ENCODE assay signal across 8 cellular contexts in genomic region chr16:85027968-85028637, GRCh38. TPM values are rescaled to one million over a fixed set of nuclear protein-coding genes. Genes with fewer than 3 reads are reported as not detected.
A peak's percentile ranks its signal among the peaks of the same experiment; 100 is the strongest.
DNase-seq lines count a peak whose midpoint lies in the region; ATAC-seq and TF ChIP-seq lines count a peak whose summit lies in the region.

No MANE protein-coding gene starts in this region.

- POLR2A ChIA-PET in activated CD4-positive, alpha-beta memory T cell treated with anti-CD3 and anti-CD28 coated beads for 36 hours (lab: Charles Lee), result interaction anchor here (0.6 to 3.2 kb wide), 7 partner anchors 12 to 526 kb away, joined by 3 to 12 read pairs (median 4); partner anchors contain the start of gene ZDHHC7

- peak overlapping the region; percentile 81 for H3K4me3 Mint-ChIP-seq in activated CD4-positive, alpha-beta memory T cell treated with anti-CD3 and anti-CD28 coated beads for 36 hours
- peak overlapping the region; percentile 77 for H3K4me3 Mint-ChIP-seq in progenitor cell of endocrine pancreas (ENCODE audit: low read depth)

- H3K36me3 Mint-ChIP-seq in activated CD4-positive, alpha-beta memory T cell treated with anti-CD3 and anti-CD28 coated beads for 36 hours, result peaks cover 9% of the 10 kb centered on the region
- peaks cover 4% of the 10 kb centered on the region for H3K36me3 Mint-ChIP-seq in progenitor cell of endocrine pancreas (ENCODE audit: insufficient read depth)

- H3K27ac Mint-ChIP-seq in activated CD4-positive, alpha-beta memory T cell treated with anti-CD3 and anti-CD28 coated beads for 36 hours, result peak overlapping the region; percentile 93
- peak overlapping the region; percentile 91 for H3K27ac Mint-ChIP-seq in progenitor cell of endocrine pancreas

- TF ChIP-seq CTCF in fibroblast of villous mesenchyme (IDR thresholded peaks at IDR 0.05; ENCODE audit: insufficient read depth, low read depth, low read length) (peak; percentile 19), progenitor cell of endocrine pancreas (IDR thresholded peaks at IDR 0.05; ENCODE audit: unreplicated experiment) (peak; percentile 38)

- no peaks in the 10 kb centered on the region for H3K27me3 Mint-ChIP-seq in activated CD4-positive, alpha-beta memory T cell treated with anti-CD3 and anti-CD28 coated beads for 36 hours
- peaks cover 9% of the 10 kb centered on the region for H3K27me3 Mint-ChIP-seq in progenitor cell of endocrine pancreas

- peaks cover 34% of the 10 kb centered on the region for H3K4me1 Mint-ChIP-seq in activated CD4-positive, alpha-beta memory T cell treated with anti-CD3 and anti-CD28 coated beads for 36 hours (ENCODE audit: low read depth)
- peaks cover 18% of the 10 kb centered on the region for H3K4me1 Mint-ChIP-seq in progenitor cell of endocrine pancreas (ENCODE audit: low read depth)

- intact Hi-C loops in Right ventricle myocardium inferior (cut with DNase I), result no loop called here
- intact Hi-C loops in cardiac septum (cut with DNase I), result loop anchor here (2.0 kb wide), 1 partner anchor 17 kb away; the partner anchor contains the start of gene ZDHHC7
- intact Hi-C loops in activated CD4-positive, alpha-beta memory T cell treated with anti-CD3 and anti-CD28 coated beads for 36 hours (cut with micrococcal nuclease), result loop anchor here (10.0 kb wide), 2 partner anchors 373 to 513 kb away; no protein-coding TSS in a partner anchor

- H3K9me3 Mint-ChIP-seq in activated CD4-positive, alpha-beta memory T cell treated with anti-CD3 and anti-CD28 coated beads for 36 hours, result no peaks in the 10 kb centered on the region
- H3K9me3 Mint-ChIP-seq in progenitor cell of endocrine pancreas (ENCODE audit: low read depth), result no peaks in the 10 kb centered on the region

- peak overlapping the region; percentile 82 for H3K4me3 ChIP-seq in fibroblast of villous mesenchyme (ENCODE audit: low read depth, low read length)

- ATAC-seq in Right ventricle myocardium inferior (peak; percentile 9), HG03108 (IDR thresholded peaks at IDR 0.05; ENCODE audit: unreplicated experiment) (peak; percentile 6)

- CTCF ChIA-PET in activated CD4-positive, alpha-beta memory T cell treated with anti-CD3 and anti-CD28 coated beads for 36 hours (lab: Charles Lee), result interaction anchor here (0.6 to 3.6 kb wide), 7 partner anchors 11 to 275 kb away, joined by 3 to 24 read pairs (median 5); partner anchors contain the start of gene ZDHHC7

- DNase-seq in Right ventricle myocardium inferior (ENCODE audit: missing footprints) (no peak), cardiac septum (ENCODE audit: low spot score) (no peak), fibroblast of villous mesenchyme (ENCODE audit: low read depth) (no peak), progenitor cell of endocrine pancreas (ENCODE audit: low spot score, unreplicated experiment) (no peak), NCI-H1694 (lab: John Stamatoyannopoulos, UW) (no peak), T-helper 9 cell (no peak)
- peak; percentile 45 for DNase-seq in activated CD4-positive, alpha-beta memory T cell treated with anti-CD3 and anti-CD28 coated beads for 36 hours

RNA-seq across cellular contexts. Expression of gene KIAA0513, which starts 0.5 kb away (rescaled TPM):
- total RNA-seq in Right ventricle myocardium inferior (7.4 TPM), cardiac septum (8.3 TPM), fibroblast of villous mesenchyme (17.7 and 26.3 TPM in 2 replicates), progenitor cell of endocrine pancreas (15.2 and 16.3 TPM in 2 replicates)
- 10 to 100 TPM; 15.7 to 15.9 TPM for total RNA-seq in activated CD4-positive, alpha-beta memory T cell treated with anti-CD3 and anti-CD28 coated beads for 36 hours

RNA-seq across cellular contexts. Expression of gene ZDHHC7, which starts 16.8 kb away (rescaled TPM):
- 41.4 TPM for total RNA-seq in Right ventricle myocardium inferior
- total RNA-seq in cardiac septum, result 43.7 TPM
- total RNA-seq in activated CD4-positive, alpha-beta memory T cell treated with anti-CD3 and anti-CD28 coated beads for 36 hours, result 10 to 100 TPM; 23.5 to 25.1 TPM
- 109 and 164 TPM in 2 replicates for total RNA-seq in fibroblast of villous mesenchyme
- total RNA-seq in progenitor cell of endocrine pancreas, result 67.3 TPM in 2 replicates
